Comparison of ENCODE assay signal across 7 cellular contexts in the genomic region with DNA sequence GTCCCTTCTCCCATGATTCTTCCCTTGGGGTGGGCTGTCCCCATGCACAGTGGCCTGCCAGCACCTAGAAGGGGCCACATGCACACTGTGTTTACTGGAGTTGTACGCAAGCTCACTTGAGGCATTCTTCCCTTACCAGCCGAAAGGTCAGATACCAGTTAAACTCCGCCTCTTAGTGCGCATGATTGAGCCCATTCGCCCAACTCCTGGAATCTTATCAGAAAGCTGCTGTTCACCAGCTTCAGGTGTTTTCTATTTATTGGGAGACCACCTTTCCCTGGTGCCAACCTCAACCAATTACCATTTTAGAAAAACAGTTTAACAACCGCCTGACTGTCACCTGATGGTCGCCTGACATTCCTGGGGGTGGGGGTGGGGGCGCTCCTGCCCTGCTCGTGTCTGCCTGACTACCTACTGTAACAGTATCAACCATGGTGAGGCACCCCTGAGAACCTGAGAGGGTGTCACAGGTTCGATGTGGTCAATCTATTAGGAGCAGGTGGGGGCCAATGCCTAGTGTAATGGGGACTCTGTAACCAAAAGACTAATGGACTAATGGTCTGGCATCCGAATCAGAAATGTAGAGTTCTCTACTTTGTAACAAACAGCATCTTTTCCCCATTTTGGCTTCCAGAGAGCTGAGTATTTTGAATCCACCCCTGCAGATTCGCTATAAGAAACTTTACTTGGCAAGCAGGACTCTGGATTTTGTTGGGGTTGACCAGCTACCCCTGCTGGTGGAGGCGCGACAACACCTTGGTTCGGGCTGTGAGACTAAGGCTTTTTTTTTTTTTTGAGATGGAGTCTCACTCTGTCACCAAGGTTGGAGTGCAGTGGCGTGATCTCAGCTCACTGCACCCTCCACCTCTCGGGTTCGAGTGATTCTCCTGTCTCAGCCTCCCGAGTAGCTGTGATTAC. TPM values are rescaled to one million over a fixed set of nuclear protein-coding genes. Genes with fewer than 3 reads are reported as not detected.
A peak's percentile ranks its signal among the peaks of the same experiment; 100 is the strongest.
DNase-seq lines count a peak whose midpoint lies in the region; ATAC-seq and TF ChIP-seq lines count a peak whose summit lies in the region.

No MANE protein-coding gene starts in this region.

- H3K36me3 Mint-ChIP-seq in activated CD8-positive, alpha-beta T cell treated with anti-CD3 and anti-CD28 coated beads, Interleukin-2, amount 10 ng/mL, durations not matched to agents 7 days and 5 days (ENCODE audit: low read depth), result no peaks in the 10 kb centered on the region

- no peak overlapping the region for H3K27ac Mint-ChIP-seq in activated CD8-positive, alpha-beta T cell treated with anti-CD3 and anti-CD28 coated beads, Interleukin-2, amount 10 ng/mL, durations not matched to agents 7 days and 5 days

- H2BK12ac ChIP-seq in neuronal stem cell (ENCODE audit: low read length), result no peak overlapping the region

- H3K23ac ChIP-seq in neuronal stem cell (ENCODE audit: low read depth, low read length, poor library complexity), result no peak overlapping the region

- H3K18ac ChIP-seq in neuronal stem cell (ENCODE audit: low read length), result peak overlapping the region; percentile 4

- no peak overlapping the region for H2BK15ac ChIP-seq in neuronal stem cell (ENCODE audit: low read length)

- H3K27me3 Mint-ChIP-seq in activated CD8-positive, alpha-beta T cell treated with anti-CD3 and anti-CD28 coated beads, Interleukin-2, amount 10 ng/mL, durations not matched to agents 7 days and 5 days (ENCODE audit: low read depth), result no peaks in the 10 kb centered on the region

- H3K4me3 ChIP-seq in esophagus muscularis mucosa (no peak overlapping the region), neuronal stem cell (ENCODE audit: low read length in 2 of 2) (no peak overlapping the region), gastrocnemius medialis (no peak overlapping the region)

- no peak overlapping the region for H4K8ac ChIP-seq in neuronal stem cell (ENCODE audit: low read depth, low read length)

- DNase-seq in NCI-H1092 (lab: John Stamatoyannopoulos, UW) (peak; percentile 2), esophagus muscularis mucosa (ENCODE audit: extremely low spot score) (no peak), neuronal stem cell (ENCODE audit: low spot score) (no peak), gastrocnemius medialis (no peak)
- peak; percentile 45 for DNase-seq in activated CD8-positive, alpha-beta T cell treated with anti-CD3 and anti-CD28 coated beads, Interleukin-2, amount 10 ng/mL, durations not matched to agents 7 days and 5 days

- no peak for TF ChIP-seq EP300 in esophagus muscularis mucosa (IDR thresholded peaks at IDR 0.05)

- H3K27ac ChIP-seq in esophagus muscularis mucosa (replicated peaks in 1 of 4), result no peak overlapping the region
- H3K27ac ChIP-seq in neuronal stem cell (replicated peaks; ENCODE audit: low read length), result peak overlapping the region; percentile 22
- H3K27ac ChIP-seq in gastrocnemius medialis, result no peak overlapping the region

- no peak overlapping the region for H2BK5ac ChIP-seq in neuronal stem cell (ENCODE audit: low read length)

- no peak overlapping the region for H4K91ac ChIP-seq in neuronal stem cell (ENCODE audit: low read depth, low read length, poor library complexity)

- no peak overlapping the region for H2AK5ac ChIP-seq in neuronal stem cell (ENCODE audit: low read depth, low read length)

- H3K4me3 Mint-ChIP-seq in activated CD8-positive, alpha-beta T cell treated with anti-CD3 and anti-CD28 coated beads, Interleukin-2, amount 10 ng/mL, durations not matched to agents 7 days and 5 days, result no peak overlapping the region

- H3K4ac ChIP-seq in neuronal stem cell (ENCODE audit: low read length), result no peak overlapping the region

- H3K9me3 ChIP-seq in esophagus muscularis mucosa (no peaks in the 10 kb centered on the region), neuronal stem cell (replicated peaks in 1 of 2; ENCODE audit: control insufficient read depth in 2 of 2, insufficient read depth in 1 of 2, low read depth in 1 of 2, low read length in 2 of 2) (no peaks in the 10 kb centered on the region), gastrocnemius medialis (no peaks in the 10 kb centered on the region)

- POLR2A ChIA-PET in activated CD8-positive, alpha-beta T cell treated with anti-CD3 and anti-CD28 coated beads, Interleukin-2, amount 10 ng/mL, durations not matched to agents 7 days and 5 days (lab: Charles Lee), result interaction anchor here (1.1 kb wide), 1 partner anchor 79 kb away, joined by 4 read pairs; a partner anchor contains a TSS

- CTCF ChIA-PET in activated CD8-positive, alpha-beta T cell treated with anti-CD3 and anti-CD28 coated beads, Interleukin-2, amount 10 ng/mL, durations not matched to agents 7 days and 5 days (lab: Charles Lee), result interaction anchor here (0.6 to 1.5 kb wide), 7 partner anchors 9 to 121 kb away, joined by 3 to 6 read pairs (median 3); no protein-coding TSS in a partner anchor

- peak; percentile 58 for ATAC-seq in activated CD8-positive, alpha-beta T cell treated with anti-CD3 and anti-CD28 coated beads, Interleukin-2, amount 10 ng/mL, durations not matched to agents 7 days and 5 days
- ATAC-seq in GM18870 (IDR thresholded peaks at IDR 0.05; ENCODE audit: unreplicated experiment), result no peak
- no peak for ATAC-seq in gastrocnemius medialis

- no peak overlapping the region for H3K4me2 ChIP-seq in neuronal stem cell (ENCODE audit: insufficient read depth, low read length, poor library complexity, severe bottlenecking)

- H3K4me1 ChIP-seq in esophagus muscularis mucosa (peaks cover 0 to 8% (median 2%) of the 10 kb centered on the region in 4 donors), neuronal stem cell (ENCODE audit: control insufficient read depth in 2 of 2, insufficient read depth in 1 of 2, low read depth in 1 of 2, low read length in 2 of 2) (peaks cover 8 to 21% of the 10 kb centered on the region in 2 donors), gastrocnemius medialis (no peaks in the 10 kb centered on the region)

- H3K9ac ChIP-seq in neuronal stem cell (ENCODE audit: low read depth, low read length, poor library complexity), result no peak overlapping the region

- TF ChIP-seq POLR2A in esophagus muscularis mucosa (IDR thresholded peaks at IDR 0.05; ENCODE audit: low read depth), result no peak
- TF ChIP-seq POLR2A in gastrocnemius medialis (IDR thresholded peaks at IDR 0.05), result no peak

- H3K79me1 ChIP-seq in neuronal stem cell (ENCODE audit: low read depth, low read length), result no peaks in the 10 kb centered on the region

- no peaks in the 10 kb centered on the region for H3K9me3 Mint-ChIP-seq in activated CD8-positive, alpha-beta T cell treated with anti-CD3 and anti-CD28 coated beads, Interleukin-2, amount 10 ng/mL, durations not matched to agents 7 days and 5 days (ENCODE audit: insufficient read depth)

- no peaks in the 10 kb centered on the region for H3K27me3 ChIP-seq in esophagus muscularis mucosa
- H3K27me3 ChIP-seq in neuronal stem cell (ENCODE audit: control insufficient read depth in 3 of 3, insufficient read depth in 3 of 3, low read depth in 1 of 3, low read length in 3 of 3), result peaks cover 0 to 3% (median 0%) of the 10 kb centered on the region in 3 experiments
- H3K27me3 ChIP-seq in gastrocnemius medialis, result peaks cover 0 to 9% (median 0%) of the 10 kb centered on the region in 3 donors

- TF ChIP-seq CTCF in GM12873 (IDR thresholded peaks at IDR 0.05; ENCODE audit: insufficient read depth, low read depth, low read length, missing control alignments), result peak; percentile 63
- peak; percentile 18 to 43 (median 21) for TF ChIP-seq CTCF in esophagus muscularis mucosa (IDR thresholded peaks at IDR 0.05)
- no peak for TF ChIP-seq CTCF in gastrocnemius medialis (IDR thresholded peaks at IDR 0.05 in 4 of 5, conservative IDR thresholded peaks at IDR 0.05 in 1 of 5)

- no peak overlapping the region for H2BK120ac ChIP-seq in neuronal stem cell (ENCODE audit: low read depth, low read length)

- intact Hi-C loops in esophagus muscularis mucosa (cut with DNase I) (no loop called here), gastrocnemius medialis (cut with DNase I; ENCODE audit: low total_unique reads) (no loop called here)

- H3K36me3 ChIP-seq in esophagus muscularis mucosa (no peaks in the 10 kb centered on the region), neuronal stem cell (replicated peaks in 1 of 2; ENCODE audit: control insufficient read depth in 2 of 2, insufficient read depth in 2 of 2, low read length in 2 of 2) (no peaks in the 10 kb centered on the region), gastrocnemius medialis (no peaks in the 10 kb centered on the region)

- H3K14ac ChIP-seq in neuronal stem cell (ENCODE audit: low read length), result no peak overlapping the region

- in situ Hi-C loops in gastrocnemius medialis (cut with MboI; ENCODE audit: low sequenced_read_pairs in 4 of 4), result no loop called here

- no peaks in the 10 kb centered on the region for H3K4me1 Mint-ChIP-seq in activated CD8-positive, alpha-beta T cell treated with anti-CD3 and anti-CD28 coated beads, Interleukin-2, amount 10 ng/mL, durations not matched to agents 7 days and 5 days (ENCODE audit: low read depth)

- H2AFZ ChIP-seq in neuronal stem cell (ENCODE audit: low read length), result peak overlapping the region; percentile 52

- 45% methylated on average over 17 of the region's 19 CpGs for WGBS in esophagus muscularis mucosa
- no CpG with 5 or more reads among the region's 19 CpGs for WGBS in neuronal stem cell (ENCODE audit: extremely low coverage in 2 of 2, insufficient read length in 2 of 2, insufficient replicate concordance in 1 of 2), 2 donors

RNA-seq across cellular contexts. Expression of a gene that starts 58.3 kb away (rescaled TPM):
- under 1 TPM; 0.32 to 0.34 TPM for total RNA-seq in activated CD8-positive, alpha-beta T cell treated with anti-CD3 and anti-CD28 coated beads, Interleukin-2, amount 10 ng/mL, durations not matched to agents 7 days and 5 days
- total RNA-seq in esophagus muscularis mucosa (under 1 TPM in 3 of 4 donors, not detected in 1; 0.17 to 0.42 (median 0.19) TPM), gastrocnemius medialis (under 1 TPM in 3 of 4 donors, not detected in 1; 0.09 to 0.26 (median 0.25) TPM)
- polyA plus RNA-seq in neuronal stem cell (2013, experiment 1 of 2), result 0.56 TPM
- polyA plus RNA-seq in neuronal stem cell (2013, experiment 2 of 2), result 0.65 TPM

Comparison
In these comparisons a context has a peak if more than half of its experiments do, and no peak if none do; other contexts are left out.
1. CTCF ChIP-seq: peak in GM12873 (single experiment) and esophagus muscularis mucosa (3 of 3); none in gastrocnemius medialis (0 of 5).
2. DNase-seq: peak in NCI-H1092 (single experiment) and activated CD8-positive, alpha-beta T cell treated with anti-CD3 and anti-CD28 coated beads, Interleukin-2, amount 10 ng/mL, durations not matched to agents 7 days and 5 days (single experiment); none in esophagus muscularis mucosa (single experiment), neuronal stem cell (single experiment) and gastrocnemius medialis (0 of 2).